ENCODE assay signal across 9 cellular contexts in the genomic region with DNA sequence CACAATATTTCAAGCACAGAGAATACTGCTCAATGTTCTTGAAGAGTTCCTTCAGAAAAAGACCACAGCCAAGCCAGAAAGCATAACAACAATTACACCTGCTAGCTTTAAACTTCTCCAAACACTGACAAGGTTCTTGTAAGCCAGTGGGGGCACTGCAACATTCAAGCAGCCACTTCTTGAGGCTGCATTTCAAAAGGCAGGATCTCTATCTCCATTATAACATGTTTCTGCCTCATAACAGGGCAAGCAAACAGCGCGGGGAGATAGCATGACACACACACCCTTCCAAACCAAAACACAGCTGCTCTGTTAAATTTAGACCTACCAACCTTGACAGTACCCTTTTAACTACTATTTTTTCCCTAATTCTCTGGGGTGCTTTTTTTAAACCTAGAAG. TPM values are rescaled to one million over a fixed set of nuclear protein-coding genes. Genes with fewer than 3 reads are reported as not detected.
DNase-seq lines count a peak whose midpoint lies in the region; ATAC-seq and TF ChIP-seq lines count a peak whose summit lies in the region.
"Had no signal": no experiment of that assay in that cellular context is flagged by ENCODE, and none has a peak within 500 bp of the region (broad histone marks: within the 10 kb centered on the region; RNA-seq: fewer than 3 reads in every experiment).

No MANE protein-coding gene starts in this region.

- no peaks in the 10 kb centered on the region for H3K36me3 ChIP-seq in PC-3 (ENCODE audit: low read depth, low read length)

- peak; percentile 54 for ATAC-seq in GM21367 (IDR thresholded peaks at IDR 0.05; ENCODE audit: unreplicated experiment)
- no peak for ATAC-seq in PC-3
- ATAC-seq in left cardiac atrium: peak; percentile 37 to 50
- ATAC-seq in HG03097 (IDR thresholded peaks at IDR 0.05; ENCODE audit: low FRiP score, unreplicated experiment): no peak
- no peak for ATAC-seq in HG02588 (IDR thresholded peaks at IDR 0.05; ENCODE audit: unreplicated experiment)

- no peak overlapping the region for H3K9ac ChIP-seq in PC-3 (ENCODE audit: low read length)

- H4K20me1 ChIP-seq in PC-3 (ENCODE audit: low read length): peaks cover 14% of the 10 kb centered on the region; the same call in 1 of the 2 replicates

- peaks cover 75% of the 10 kb centered on the region for H3K79me2 ChIP-seq in PC-3 (ENCODE audit: low read length)

- H3K27ac ChIP-seq in PC-3 (ENCODE audit: low read length): no peak overlapping the region

- no peaks in the 10 kb centered on the region for H3K9me2 ChIP-seq in PC-3 (replicated peaks; ENCODE audit: low read length)

- no peaks in the 10 kb centered on the region for H3K9me3 ChIP-seq in PC-3 (ENCODE audit: low read length)

- BruUV-seq in PC-3 (replicated peaks; lab: Mats Ljungman, UMichigan): no TSS peak

- H3K27me3 ChIP-seq in PC-3 (ENCODE audit: low read length): no peaks in the 10 kb centered on the region

- peaks cover 13% of the 10 kb centered on the region for H3K4me1 ChIP-seq in PC-3 (ENCODE audit: insufficient read depth, low read length)

- H2AFZ ChIP-seq in PC-3 (ENCODE audit: low read length): no peak overlapping the region

- DNase-seq in AG10803 (ENCODE audit: low read depth): peak; percentile 24
- DNase-seq in PC-3: no peak
- DNase-seq in left cardiac atrium: no peak
- no peak for DNase-seq in effector CD4-positive, alpha-beta T cell
- no peak for DNase-seq in NCI-H748 treated with DMSO at 0.1 percent for 48 hours (lab: John Stamatoyannopoulos, UW)
- DNase-seq: stimulated activated CD4-positive, alpha-beta T cell treated with anti-CD3 and anti-CD28 coated beads, Interleukin-4, amount 100 ng/mL, for 24 hours had no signal

- no peak overlapping the region for H3K4me2 ChIP-seq in PC-3 (ENCODE audit: low read length)

- POLR2A ChIA-PET in PC-3 (lab: Charles Lee; ENCODE audit: unreplicated experiment): no interaction called here

- intact Hi-C loops in PC-3 (cut with micrococcal nuclease) (no loop called here), left cardiac atrium (cut with DNase I) (no loop called here)

- CTCF ChIA-PET in PC-3 (lab: Charles Lee): interaction anchor here (1.3 kb wide), 1 partner anchor 31 kb away, joined by 3 read pairs; the partner anchor contains the start of gene CHCHD3

- H3F3A ChIP-seq in PC-3 (ENCODE audit: low read length, unreplicated experiment): no peaks in the 10 kb centered on the region

- H3K4me3 ChIP-seq in AG10803 (ENCODE audit: low read length) (no peak overlapping the region), PC-3 (ENCODE audit: low read length) (no peak overlapping the region)

- TF ChIP-seq CTCF in AG10803 (conservative IDR thresholded peaks at IDR 0.05; ENCODE audit: low read length) (peak; percentile 31; the same call in 1 of the 2 replicates), PC-3 (conservative IDR thresholded peaks at IDR 0.05; ENCODE audit: low read depth, low read length) (peak; percentile 36; the same call in 1 of the 2 replicates)

RNA-seq across cellular contexts. Expression of gene CHCHD3, which starts 30.8 kb away (rescaled TPM):
- total RNA-seq in PC-3 (2014; rRNA removed): 139 and 149 TPM in 2 replicates
- 100 to 1,000 TPM; 127 to 145 TPM for total RNA-seq in left cardiac atrium

Comparison
In these comparisons a context has a peak if more than half of its experiments do, and no peak if none do; other contexts are left out.
1. ATAC-seq: peak in GM21367 (single experiment) and left cardiac atrium (2 of 2); none in PC-3 (single experiment), HG03097 (single experiment) and HG02588 (single experiment).